In the genomic region with DNA sequence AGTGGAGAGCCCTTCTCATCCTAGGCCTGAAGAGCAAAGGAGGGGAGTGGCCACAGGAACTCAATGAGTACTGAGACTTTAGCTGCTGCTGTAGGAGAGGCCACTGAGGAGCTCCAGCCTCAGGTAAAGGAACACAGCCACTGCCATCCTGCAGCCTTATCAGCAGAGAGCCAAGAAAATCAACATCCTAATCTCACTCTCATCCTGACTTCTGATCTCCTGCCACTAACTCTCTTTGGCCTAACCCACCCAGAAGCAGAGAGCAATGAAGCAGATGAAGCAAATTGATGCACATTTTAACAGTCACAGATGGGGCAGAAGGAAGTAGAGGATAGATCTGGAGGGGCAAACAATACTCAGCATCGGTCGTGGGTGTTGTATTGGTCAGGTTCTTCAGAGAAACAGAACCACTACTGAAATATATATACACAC, we compare ENCODE assay signal across 1 cellular context.
TF ChIP-seq lines count a peak whose summit lies in the region.

No MANE protein-coding gene starts in this region.

TF ChIP-seq in H1, 55 proteins besides CTCF, POLR2A, EP300 and RAD21:
- TF ChIP-seq TAF1 (IDR thresholded peaks at IDR 0.05; ENCODE audit: low read depth, low read length) (no peak), ATF2 (IDR thresholded peaks at IDR 0.05; ENCODE audit: low read length) (no peak), KDM5A (IDR thresholded peaks at IDR 0.05; ENCODE audit: low read length) (no peak), CREB1 (IDR thresholded peaks at IDR 0.05) (no peak), FOSL1 (IDR thresholded peaks at IDR 0.05; ENCODE audit: insufficient read depth, low read depth, low read length) (no peak), PHF8 (conservative IDR thresholded peaks at IDR 0.05; ENCODE audit: low read depth, low read length) (no peak), EGR1 (IDR thresholded peaks at IDR 0.05; ENCODE audit: borderline replicate concordance, low read depth, low read length) (no peak), YY1 (IDR thresholded peaks at IDR 0.05; ENCODE audit: low read depth, low read length) (no peak), CBX8 (IDR thresholded peaks at IDR 0.05; ENCODE audit: borderline replicate concordance, low read depth, low read length) (no peak), TAF7 (optimal IDR thresholded peaks at IDR 0.05; ENCODE audit: borderline replicate concordance, low read depth, low read length) (no peak), NANOG (IDR thresholded peaks at IDR 0.05; ENCODE audit: insufficient read depth, low read depth, low read length, poor library complexity, severe bottlenecking) (no peak), RFX5 (IDR thresholded peaks at IDR 0.05; ENCODE audit: borderline replicate concordance, low read depth, low read length) (no peak), RBBP5 (IDR thresholded peaks at IDR 0.05; ENCODE audit: borderline replicate concordance, low read depth, low read length) (no peak), CHD2 (IDR thresholded peaks at IDR 0.05; ENCODE audit: low read length) (no peak), CHD1 (IDR thresholded peaks at IDR 0.05; ENCODE audit: low read depth, low read length) (no peak), CEBPB (IDR thresholded peaks at IDR 0.05; ENCODE audit: low read depth, low read length) (no peak), HDAC6 (IDR thresholded peaks at IDR 0.05; ENCODE audit: low read depth, low read length) (no peak), GABPA (IDR thresholded peaks at IDR 0.05; ENCODE audit: borderline replicate concordance, insufficient read depth, low read length) (no peak)
- TF ChIP-seq, protein P1, sequence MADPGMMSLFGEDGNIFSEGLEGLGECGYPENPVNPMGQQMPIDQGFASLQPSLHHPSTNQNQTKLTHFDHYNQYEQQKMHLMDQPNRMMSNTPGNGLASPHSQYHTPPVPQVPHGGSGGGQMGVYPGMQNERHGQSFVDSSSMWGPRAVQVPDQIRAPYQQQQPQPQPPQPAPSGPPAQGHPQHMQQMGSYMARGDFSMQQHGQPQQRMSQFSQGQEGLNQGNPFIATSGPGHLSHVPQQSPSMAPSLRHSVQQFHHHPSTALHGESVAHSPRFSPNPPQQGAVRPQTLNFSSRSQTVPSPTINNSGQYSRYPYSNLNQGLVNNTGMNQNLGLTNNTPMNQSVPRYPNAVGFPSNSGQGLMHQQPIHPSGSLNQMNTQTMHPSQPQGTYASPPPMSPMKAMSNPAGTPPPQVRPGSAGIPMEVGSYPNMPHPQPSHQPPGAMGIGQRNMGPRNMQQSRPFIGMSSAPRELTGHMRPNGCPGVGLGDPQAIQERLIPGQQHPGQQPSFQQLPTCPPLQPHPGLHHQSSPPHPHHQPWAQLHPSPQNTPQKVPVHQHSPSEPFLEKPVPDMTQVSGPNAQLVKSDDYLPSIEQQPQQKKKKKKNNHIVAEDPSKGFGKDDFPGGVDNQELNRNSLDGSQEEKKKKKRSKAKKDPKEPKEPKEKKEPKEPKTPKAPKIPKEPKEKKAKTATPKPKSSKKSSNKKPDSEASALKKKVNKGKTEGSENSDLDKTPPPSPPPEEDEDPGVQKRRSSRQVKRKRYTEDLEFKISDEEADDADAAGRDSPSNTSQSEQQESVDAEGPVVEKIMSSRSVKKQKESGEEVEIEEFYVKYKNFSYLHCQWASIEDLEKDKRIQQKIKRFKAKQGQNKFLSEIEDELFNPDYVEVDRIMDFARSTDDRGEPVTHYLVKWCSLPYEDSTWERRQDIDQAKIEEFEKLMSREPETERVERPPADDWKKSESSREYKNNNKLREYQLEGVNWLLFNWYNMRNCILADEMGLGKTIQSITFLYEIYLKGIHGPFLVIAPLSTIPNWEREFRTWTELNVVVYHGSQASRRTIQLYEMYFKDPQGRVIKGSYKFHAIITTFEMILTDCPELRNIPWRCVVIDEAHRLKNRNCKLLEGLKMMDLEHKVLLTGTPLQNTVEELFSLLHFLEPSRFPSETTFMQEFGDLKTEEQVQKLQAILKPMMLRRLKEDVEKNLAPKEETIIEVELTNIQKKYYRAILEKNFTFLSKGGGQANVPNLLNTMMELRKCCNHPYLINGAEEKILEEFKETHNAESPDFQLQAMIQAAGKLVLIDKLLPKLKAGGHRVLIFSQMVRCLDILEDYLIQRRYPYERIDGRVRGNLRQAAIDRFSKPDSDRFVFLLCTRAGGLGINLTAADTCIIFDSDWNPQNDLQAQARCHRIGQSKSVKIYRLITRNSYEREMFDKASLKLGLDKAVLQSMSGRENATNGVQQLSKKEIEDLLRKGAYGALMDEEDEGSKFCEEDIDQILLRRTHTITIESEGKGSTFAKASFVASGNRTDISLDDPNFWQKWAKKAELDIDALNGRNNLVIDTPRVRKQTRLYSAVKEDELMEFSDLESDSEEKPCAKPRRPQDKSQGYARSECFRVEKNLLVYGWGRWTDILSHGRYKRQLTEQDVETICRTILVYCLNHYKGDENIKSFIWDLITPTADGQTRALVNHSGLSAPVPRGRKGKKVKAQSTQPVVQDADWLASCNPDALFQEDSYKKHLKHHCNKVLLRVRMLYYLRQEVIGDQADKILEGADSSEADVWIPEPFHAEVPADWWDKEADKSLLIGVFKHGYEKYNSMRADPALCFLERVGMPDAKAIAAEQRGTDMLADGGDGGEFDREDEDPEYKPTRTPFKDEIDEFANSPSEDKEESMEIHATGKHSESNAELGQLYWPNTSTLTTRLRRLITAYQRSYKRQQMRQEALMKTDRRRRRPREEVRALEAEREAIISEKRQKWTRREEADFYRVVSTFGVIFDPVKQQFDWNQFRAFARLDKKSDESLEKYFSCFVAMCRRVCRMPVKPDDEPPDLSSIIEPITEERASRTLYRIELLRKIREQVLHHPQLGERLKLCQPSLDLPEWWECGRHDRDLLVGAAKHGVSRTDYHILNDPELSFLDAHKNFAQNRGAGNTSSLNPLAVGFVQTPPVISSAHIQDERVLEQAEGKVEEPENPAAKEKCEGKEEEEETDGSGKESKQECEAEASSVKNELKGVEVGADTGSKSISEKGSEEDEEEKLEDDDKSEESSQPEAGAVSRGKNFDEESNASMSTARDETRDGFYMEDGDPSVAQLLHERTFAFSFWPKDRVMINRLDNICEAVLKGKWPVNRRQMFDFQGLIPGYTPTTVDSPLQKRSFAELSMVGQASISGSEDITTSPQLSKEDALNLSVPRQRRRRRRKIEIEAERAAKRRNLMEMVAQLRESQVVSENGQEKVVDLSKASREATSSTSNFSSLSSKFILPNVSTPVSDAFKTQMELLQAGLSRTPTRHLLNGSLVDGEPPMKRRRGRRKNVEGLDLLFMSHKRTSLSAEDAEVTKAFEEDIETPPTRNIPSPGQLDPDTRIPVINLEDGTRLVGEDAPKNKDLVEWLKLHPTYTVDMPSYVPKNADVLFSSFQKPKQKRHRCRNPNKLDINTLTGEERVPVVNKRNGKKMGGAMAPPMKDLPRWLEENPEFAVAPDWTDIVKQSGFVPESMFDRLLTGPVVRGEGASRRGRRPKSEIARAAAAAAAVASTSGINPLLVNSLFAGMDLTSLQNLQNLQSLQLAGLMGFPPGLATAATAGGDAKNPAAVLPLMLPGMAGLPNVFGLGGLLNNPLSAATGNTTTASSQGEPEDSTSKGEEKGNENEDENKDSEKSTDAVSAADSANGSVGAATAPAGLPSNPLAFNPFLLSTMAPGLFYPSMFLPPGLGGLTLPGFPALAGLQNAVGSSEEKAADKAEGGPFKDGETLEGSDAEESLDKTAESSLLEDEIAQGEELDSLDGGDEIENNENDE (IDR thresholded peaks at IDR 0.05; ENCODE audit: insufficient replicate concordance, low read length), result no peak
TF ChIP-seq in H1: peak in this region for 0.
